18 cellular contexts compared by ENCODE assay signal in the genomic region with DNA sequence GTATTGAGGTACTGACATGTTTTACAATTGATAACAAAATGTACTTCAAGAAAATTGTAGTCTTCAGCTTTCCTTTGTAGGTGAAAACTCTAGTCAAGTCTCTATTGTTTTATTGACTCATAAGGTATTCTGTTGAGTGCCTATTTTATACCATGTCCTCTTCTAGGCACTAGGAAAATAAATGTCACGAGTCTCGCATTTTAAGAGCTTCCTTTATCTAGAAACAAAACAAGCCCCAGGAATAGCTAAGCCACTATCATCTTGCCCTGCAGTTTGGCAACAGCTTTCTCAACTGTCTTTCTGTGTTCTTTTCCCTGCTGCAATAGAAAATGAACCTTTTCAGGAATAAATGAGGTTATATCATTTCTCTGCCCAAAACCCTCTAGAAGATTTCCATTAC.
DNase-seq lines count a peak whose midpoint lies in the region; ATAC-seq lines count a peak whose summit lies in the region.
"Had no signal": no experiment of that assay in that cellular context is flagged by ENCODE, and none has a peak within 500 bp of the region (broad histone marks: within the 10 kb centered on the region; RNA-seq: fewer than 3 reads in every experiment).

No MANE protein-coding gene starts in this region.

- no peaks in the 10 kb centered on the region for H3K27me3 ChIP-seq in right cardiac atrium (ENCODE audit: control insufficient read depth, insufficient read depth)
- no peaks in the 10 kb centered on the region for H3K27me3 ChIP-seq in neuron (ENCODE audit: insufficient read depth, low read length)
- H3K27me3 ChIP-seq: BLaER1 had no signal

- H3K4me1 ChIP-seq in right cardiac atrium (ENCODE audit: control insufficient read depth, insufficient read depth, low read length) (peaks cover 1% of the 10 kb centered on the region), neuron (ENCODE audit: insufficient read depth, low read length) (peaks cover 5% of the 10 kb centered on the region)
- H3K4me1 ChIP-seq: BLaER1, Caco-2 had no signal

- ATAC-seq in Right ventricle myocardium superior (ENCODE audit: poor library complexity) (peak; percentile 78), Right ventricle myocardium inferior (no peak), left ventricle myocardium superior (peak; percentile 90), right cardiac atrium (no peak)
- ATAC-seq: CD8-positive, alpha-beta T cell; GM23338; HCT116 had no signal

- no peaks in the 10 kb centered on the region for H3K36me3 ChIP-seq in neuron (ENCODE audit: insufficient read depth, low read length)
- H3K36me3 ChIP-seq: BLaER1 had no signal

- intact Hi-C loops in Right ventricle myocardium superior (cut with DNase I) (no loop called here), Right ventricle myocardium inferior (cut with DNase I) (no loop called here), left ventricle myocardium superior (cut with micrococcal nuclease) (no loop called here), right cardiac atrium (cut with DNase I) (no loop called here)

- no peak overlapping the region for H3K27ac ChIP-seq in right cardiac atrium (ENCODE audit: low read length)
- H3K27ac ChIP-seq: 22Rv1, BLaER1, C4-2B had no signal

- DNase-seq in Right ventricle myocardium superior = no peak
- no peak for DNase-seq in Right ventricle myocardium inferior (ENCODE audit: missing footprints)
- no peak for DNase-seq in left ventricle myocardium superior
- no peak for DNase-seq in right cardiac atrium
- DNase-seq in GM19238 (ENCODE audit: insufficient read length, low spot score) = no peak
- no peak for DNase-seq in cerebellar cortex (ENCODE audit: low spot score)
- DNase-seq: Caco-2; CD4-positive, CD25-positive, alpha-beta regulatory T cell; CD8-positive, alpha-beta T cell; DMS153; DND-41; H9 had no signal

- H3K9me3 ChIP-seq in right cardiac atrium (ENCODE audit: control insufficient read depth, low read length) (no peaks in the 10 kb centered on the region), neuron (ENCODE audit: low read length) (no peaks in the 10 kb centered on the region)
- H3K9me3 ChIP-seq: BLaER1, Caco-2 had no signal

- 25% methylated on average over 2 of the region's 2 CpGs for WGBS in right cardiac atrium

- no peak overlapping the region for H3K4me3 ChIP-seq in right cardiac atrium (ENCODE audit: low read length)
- no peak overlapping the region for H3K4me3 ChIP-seq in neuron (ENCODE audit: low read length)
- H3K4me3 ChIP-seq: BLaER1, GM23338 had no signal

- H2AFZ ChIP-seq in neuron (ENCODE audit: low read depth, low read length) = peak overlapping the region; percentile 61
- H2AFZ ChIP-seq: GM23338 had no signal

Comparison
In these comparisons a context has a peak if more than half of its experiments do, and no peak if none do; other contexts are left out.
1. ATAC-seq: peak in Right ventricle myocardium superior (single experiment) and left ventricle myocardium superior (single experiment); none in Right ventricle myocardium inferior (single experiment) and right cardiac atrium (0 of 2).